ENCODE assay signal across 10 cellular contexts in genomic region chr17:49843774-49844350, GRCh38. TPM values are rescaled to one million over a fixed set of nuclear protein-coding genes. Genes with fewer than 3 reads are reported as not detected.
DNase-seq lines count a peak whose midpoint lies in the region; ATAC-seq, FAIRE-seq and TF ChIP-seq lines count a peak whose summit lies in the region.
"Had no signal": no experiment of that assay in that cellular context is flagged by ENCODE, and none has a peak within 500 bp of the region (broad histone marks: within the 10 kb centered on the region; RNA-seq: fewer than 3 reads in every experiment).

No MANE protein-coding gene starts in this region.

- H3K4me3 ChIP-seq in right lobe of liver = no peak overlapping the region

- intact Hi-C loops in right lobe of liver (cut with DNase I) = no loop called here

- H3K27ac ChIP-seq in right lobe of liver = no peak overlapping the region

- peaks cover 10% of the 10 kb centered on the region; the same call in 1 of the 2 replicates for H3K4me1 Mint-ChIP-seq in HFFc6 (ENCODE audit: low read depth)
- peaks cover 24% of the 10 kb centered on the region for H3K4me1 Mint-ChIP-seq in activated CD4-positive, alpha-beta memory T cell treated with anti-CD3 and anti-CD28 coated beads, Interleukin-2, amount 10 ng/mL, durations not matched to agents 7 days and 5 days

- H3K36me3 Mint-ChIP-seq in HFFc6 (ENCODE audit: low read depth) = no peaks in the 10 kb centered on the region
- peaks cover 2% of the 10 kb centered on the region for H3K36me3 Mint-ChIP-seq in activated CD4-positive, alpha-beta memory T cell treated with anti-CD3 and anti-CD28 coated beads, Interleukin-2, amount 10 ng/mL, durations not matched to agents 7 days and 5 days (ENCODE audit: low read depth)

- no peak for DNase-seq in D721Med (ENCODE audit: insufficient read length, low spot score)
- no peak for DNase-seq in HFFc6
- peak; percentile 36 for DNase-seq in activated CD4-positive, alpha-beta memory T cell treated with anti-CD3 and anti-CD28 coated beads, Interleukin-2, amount 10 ng/mL, durations not matched to agents 7 days and 5 days
- DNase-seq in right lobe of liver = no peak
- DNase-seq in NCI-H226 = no peak

- FAIRE-seq in D721Med (lab: Jason Lieb, UNC) = no peak
- FAIRE-seq: TTC549 had no signal

- no peaks in the 10 kb centered on the region for H3K36me3 ChIP-seq in right lobe of liver

- H3K27me3 ChIP-seq in right lobe of liver = no peaks in the 10 kb centered on the region

- no peaks in the 10 kb centered on the region for H3K9me3 ChIP-seq in right lobe of liver

- WGBS in right lobe of liver (ENCODE audit: insufficient coverage, low coverage, low lambda C conversion rate, missing lambda C conversion rate) = 100% methylated on average over 3 of the region's 6 CpGs

- CTCF ChIA-PET in activated CD4-positive, alpha-beta memory T cell treated with anti-CD3 and anti-CD28 coated beads, Interleukin-2, amount 10 ng/mL, durations not matched to agents 7 days and 5 days (lab: Charles Lee) = interaction anchor here (0.8 to 1.3 kb wide), 2 partner anchors 135 to 154 kb away, joined by 3 read pairs; no protein-coding TSS in a partner anchor

- peaks cover 3% of the 10 kb centered on the region; the same call in 1 of the 2 replicates for H3K27me3 Mint-ChIP-seq in HFFc6 (ENCODE audit: insufficient read depth)
- no peaks in the 10 kb centered on the region for H3K27me3 Mint-ChIP-seq in activated CD4-positive, alpha-beta memory T cell treated with anti-CD3 and anti-CD28 coated beads, Interleukin-2, amount 10 ng/mL, durations not matched to agents 7 days and 5 days

- ATAC-seq in right lobe of liver (no peak), HG02763 (IDR thresholded peaks at IDR 0.05; ENCODE audit: unreplicated experiment) (no peak), HG02840 (IDR thresholded peaks at IDR 0.05; ENCODE audit: low FRiP score, unreplicated experiment) (no peak), GM19452 (IDR thresholded peaks at IDR 0.05; ENCODE audit: unreplicated experiment) (no peak)

- H3K27ac Mint-ChIP-seq in HFFc6 = no peak overlapping the region
- H3K27ac Mint-ChIP-seq in activated CD4-positive, alpha-beta memory T cell treated with anti-CD3 and anti-CD28 coated beads, Interleukin-2, amount 10 ng/mL, durations not matched to agents 7 days and 5 days = no peak overlapping the region

- no peak for TF ChIP-seq POLR2A in right lobe of liver (IDR thresholded peaks at IDR 0.05)

- H3K9me3 Mint-ChIP-seq in HFFc6 = no peaks in the 10 kb centered on the region
- H3K9me3 Mint-ChIP-seq in activated CD4-positive, alpha-beta memory T cell treated with anti-CD3 and anti-CD28 coated beads, Interleukin-2, amount 10 ng/mL, durations not matched to agents 7 days and 5 days = no peaks in the 10 kb centered on the region

- no peaks in the 10 kb centered on the region for H3K4me1 ChIP-seq in right lobe of liver

- TF ChIP-seq CTCF in D721Med (IDR thresholded peaks at IDR 0.05; ENCODE audit: insufficient read depth, missing control alignments) (peak; percentile 39), HFFc6 (IDR thresholded peaks at IDR 0.05) (peak; percentile 66), right lobe of liver (IDR thresholded peaks at IDR 0.05) (peak in 3 of 4 donors; percentile 12 to 17 (median 16))

- POLR2A ChIA-PET in activated CD4-positive, alpha-beta memory T cell treated with anti-CD3 and anti-CD28 coated beads, Interleukin-2, amount 10 ng/mL, durations not matched to agents 7 days and 5 days (lab: Charles Lee) = interaction anchor here (1.1 to 1.5 kb wide), 2 partner anchors 13 to 125 kb away, joined by 3 to 5 read pairs; no protein-coding TSS in a partner anchor

- no peak overlapping the region for H3K4me3 Mint-ChIP-seq in HFFc6
- no peak overlapping the region for H3K4me3 Mint-ChIP-seq in activated CD4-positive, alpha-beta memory T cell treated with anti-CD3 and anti-CD28 coated beads, Interleukin-2, amount 10 ng/mL, durations not matched to agents 7 days and 5 days

RNA-seq across cellular contexts. Expression of gene TAC4, which starts 4.0 kb away (rescaled TPM):
- not detected for total RNA-seq in HFFc6 (2021; fragmentation: NEBNext Ultra II Directional; extraction: Animal tissue kit (Norgen Biotek cat#: 25700))
- total RNA-seq in activated CD4-positive, alpha-beta memory T cell treated with anti-CD3 and anti-CD28 coated beads, Interleukin-2, amount 10 ng/mL, durations not matched to agents 7 days and 5 days = not detected
- not detected for total RNA-seq in right lobe of liver
- total RNA-seq: dermis microvascular lymphatic vessel endothelial cell had no signal

RNA-seq across cellular contexts. Expression of gene KAT7, which starts 55.4 kb away (rescaled TPM):
- total RNA-seq in HFFc6 (2021; fragmentation: NEBNext Ultra II Directional; extraction: Animal tissue kit (Norgen Biotek cat#: 25700)) = 10 to 100 TPM; 35.3 to 45.5 (median 36.5) TPM
- total RNA-seq in activated CD4-positive, alpha-beta memory T cell treated with anti-CD3 and anti-CD28 coated beads, Interleukin-2, amount 10 ng/mL, durations not matched to agents 7 days and 5 days = 10 to 100 TPM; 79.8 to 80.2 TPM
- 10 to 100 TPM; 10.8 to 21.3 (median 15.2) TPM for total RNA-seq in right lobe of liver

Comparison
In these comparisons a context has a peak if more than half of its experiments do, and no peak if none do; other contexts are left out.
1. CTCF ChIP-seq: peak in every context shown above with its lines; median percentile 66 in HFFc6; 39 in D721Med; 16 in right lobe of liver.